ENCODE assay signal across 21 cellular contexts in genomic region chr14:79834856-79835255, GRCh38.
DNase-seq lines count a peak whose midpoint lies in the region; ATAC-seq and TF ChIP-seq lines count a peak whose summit lies in the region.
"Had no signal": no experiment of that assay in that cellular context is flagged by ENCODE, and none has a peak within 500 bp of the region (broad histone marks: within the 10 kb centered on the region; RNA-seq: fewer than 3 reads in every experiment).

No MANE protein-coding gene starts in this region.

- H3K36me3 Mint-ChIP-seq in nephron progenitor cell (ENCODE audit: low read depth) = no peaks in the 10 kb centered on the region
- H3K36me3 Mint-ChIP-seq: IgD-negative memory B cell had no signal

- DNase-seq in NCI-H2107 treated with DMSO at 0.1 percent for 48 hours (lab: John Stamatoyannopoulos, UW; ENCODE audit: unreplicated experiment) = peak; percentile 3
- DNase-seq in NCI-H2107 (lab: John Stamatoyannopoulos, UW) = no peak
- peak; percentile 64 for DNase-seq in DMS53 (lab: John Stamatoyannopoulos, UW)
- peak; percentile 52 for DNase-seq in NCI-H69 (lab: John Stamatoyannopoulos, UW)
- DNase-seq in nephron progenitor cell = no peak
- no peak for DNase-seq in NCI-H1417 treated with DMSO at 0.1 percent for 48 hours (lab: John Stamatoyannopoulos, UW)
- no peak for DNase-seq in dermis blood vessel endothelial cell
- DNase-seq: DMS153, EL, GDM1, HCEC 1CT, NCI-H1048, NCI-H1694 treated with DMSO at 0.1 percent for 48 hours, NCI-H2081, NCI-H748 treated with DMSO at 0.1 percent for 48 hours, Right ventricle myocardium superior, RPMI8226 had no signal

- ATAC-seq in HG03139 (IDR thresholded peaks at IDR 0.05; ENCODE audit: unreplicated experiment) = no peak
- ATAC-seq: GM12878 had no signal

- H3K4me3 Mint-ChIP-seq in nephron progenitor cell = no peak overlapping the region
- H3K4me3 Mint-ChIP-seq: B cell, IgD-negative memory B cell had no signal

- H3K27me3 Mint-ChIP-seq in nephron progenitor cell (ENCODE audit: low read depth, poor library complexity) = no peaks in the 10 kb centered on the region
- H3K27me3 Mint-ChIP-seq: B cell, IgD-negative memory B cell had no signal

- H3K27ac Mint-ChIP-seq in nephron progenitor cell = peak overlapping the region; percentile 25
- H3K27ac Mint-ChIP-seq: B cell, IgD-negative memory B cell had no signal

- H3K4me1 Mint-ChIP-seq in nephron progenitor cell = peaks cover 37% of the 10 kb centered on the region
- H3K4me1 Mint-ChIP-seq: B cell had no signal

- no peak for TF ChIP-seq CTCF in nephron progenitor cell (IDR thresholded peaks at IDR 0.05)

- H3K9me3 Mint-ChIP-seq in nephron progenitor cell = no peaks in the 10 kb centered on the region

Comparison
In these comparisons a context has a peak if more than half of its experiments do, and no peak if none do; other contexts are left out.
1. DNase-seq: peak in NCI-H2107 treated with DMSO at 0.1 percent for 48 hours (single experiment), DMS53 (single experiment) and NCI-H69 (single experiment); none in NCI-H2107 (single experiment), nephron progenitor cell (single experiment), NCI-H1417 treated with DMSO at 0.1 percent for 48 hours (single experiment) and dermis blood vessel endothelial cell (single experiment).